Comparison of ENCODE assay signal across 14 cellular contexts in the genomic region with DNA sequence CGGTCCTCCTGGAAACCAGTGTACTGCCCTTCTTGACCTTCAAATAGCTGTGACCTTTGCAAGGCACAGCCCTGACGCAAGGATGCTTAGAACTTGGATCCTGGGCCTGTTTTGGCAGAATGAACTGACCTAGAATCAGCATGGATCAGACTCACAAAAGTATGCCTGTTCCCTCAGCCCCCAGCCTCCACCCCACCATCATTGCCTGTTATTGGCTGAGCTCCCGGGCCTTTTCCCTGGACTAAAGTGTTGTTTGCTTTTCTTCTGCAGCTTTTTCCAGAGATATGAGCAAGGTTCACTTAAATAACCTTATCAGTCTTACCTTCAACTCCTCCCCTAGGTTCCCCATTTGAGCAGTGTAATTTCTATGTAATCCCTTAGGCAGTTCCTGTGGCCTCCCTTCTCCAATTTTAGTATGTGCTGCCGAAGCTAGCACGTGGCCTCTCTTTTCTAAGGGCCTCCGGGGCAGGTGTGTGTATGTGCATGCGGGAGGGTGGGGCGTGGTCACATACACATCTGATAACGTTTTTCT.
DNase-seq lines count a peak whose midpoint lies in the region; ATAC-seq and TF ChIP-seq lines count a peak whose summit lies in the region.
"Had no signal": no experiment of that assay in that cellular context is flagged by ENCODE, and none has a peak within 500 bp of the region (broad histone marks: within the 10 kb centered on the region; RNA-seq: fewer than 3 reads in every experiment).

No MANE protein-coding gene starts in this region.

- WGBS in transverse colon (ENCODE audit: low coverage in 1 of 2), 2 donors = 28 to 43% methylated on average over 8 to 9 of the region's 9 CpGs

- H3K9me3 ChIP-seq in transverse colon = no peaks in the 10 kb centered on the region

- H3K27me3 Mint-ChIP-seq in neural crest cell (ENCODE audit: low read depth) = no peaks in the 10 kb centered on the region

- no peak overlapping the region for H3K4me3 ChIP-seq in transverse colon

- intact Hi-C loops in left colon (cut with DNase I, micrococcal nuclease) = no loop called here
- intact Hi-C loops in transverse colon (cut with DNase I; ENCODE audit: low total_unique reads) = no loop called here

- no peaks in the 10 kb centered on the region for H3K36me3 ChIP-seq in transverse colon

- no peak overlapping the region for H3K4me3 Mint-ChIP-seq in neural crest cell
- H3K4me3 Mint-ChIP-seq: CD8-positive, alpha-beta T cell had no signal

- H3K36me3 Mint-ChIP-seq in neural crest cell (ENCODE audit: low read depth) = no peaks in the 10 kb centered on the region
- H3K36me3 Mint-ChIP-seq: CD8-positive, alpha-beta T cell had no signal

- in situ Hi-C loops in transverse colon (cut with MboI; ENCODE audit: low pct_ligation_motif_present in 1 of 4, low pct_unique_long_range_greater_than_20kb in 1 of 4, low sequenced_read_pairs in 3 of 4) = no loop called here

- TF ChIP-seq POLR2A in transverse colon (IDR thresholded peaks at IDR 0.05) = no peak

- H3K4me1 ChIP-seq in transverse colon = peaks cover 0 to 5% (median 2%) of the 10 kb centered on the region in 4 donors

- DNase-seq in NCI-H226 = peak; percentile 61
- DNase-seq in left colon = peak in 1 of 2 donors; percentile 37
- DNase-seq in neural crest cell (ENCODE audit: low read depth, low spot score) = no peak
- DNase-seq in transverse colon = peak; percentile 19
- no peak for DNase-seq in stimulated activated CD8-positive, alpha-beta memory T cell treated with anti-CD3 and anti-CD28 coated beads, Interleukin-4, amount 100 ng/mL, for 48 hours
- no peak for DNase-seq in NCI-H1105 (lab: John Stamatoyannopoulos, UW)
- DNase-seq in activated CD4-positive, alpha-beta T cell treated with anti-CD3 and anti-CD28 coated beads for 48 hours = no peak
- DNase-seq: CD8-positive, alpha-beta T cell; H7; KBM-7; NCI-H446; NCI-H748 treated with DMSO at 0.1 percent for 48 hours; Right ventricle myocardium superior had no signal

- H3K4me1 Mint-ChIP-seq in neural crest cell = peaks cover 6% of the 10 kb centered on the region

- no peak for TF ChIP-seq EP300 in transverse colon (IDR thresholded peaks at IDR 0.05; ENCODE audit: low read depth)

- no peak for TF ChIP-seq CTCF in neural crest cell (conservative IDR thresholded peaks at IDR 0.05)
- no peak for TF ChIP-seq CTCF in transverse colon (IDR thresholded peaks at IDR 0.05)

- no peaks in the 10 kb centered on the region for H3K9me3 Mint-ChIP-seq in neural crest cell
- H3K9me3 Mint-ChIP-seq: CD8-positive, alpha-beta T cell had no signal

- peak overlapping the region; percentile 8 for H3K27ac Mint-ChIP-seq in neural crest cell (ENCODE audit: unreplicated experiment)
- H3K27ac Mint-ChIP-seq: CD8-positive, alpha-beta T cell had no signal

- peak; percentile 81 for ATAC-seq in left colon
- ATAC-seq: CD8-positive, alpha-beta T cell; Panc1 had no signal

- no peak overlapping the region for H3K27ac ChIP-seq in transverse colon

- no peaks in the 10 kb centered on the region for H3K27me3 ChIP-seq in transverse colon

Comparison
In these comparisons a context has a peak if more than half of its experiments do, and no peak if none do; other contexts are left out.
1. DNase-seq: peak in NCI-H226 (single experiment) and transverse colon (single experiment); none in neural crest cell (single experiment), stimulated activated CD8-positive, alpha-beta memory T cell treated with anti-CD3 and anti-CD28 coated beads, Interleukin-4, amount 100 ng/mL, for 48 hours (single experiment), NCI-H1105 (single experiment) and activated CD4-positive, alpha-beta T cell treated with anti-CD3 and anti-CD28 coated beads for 48 hours (single experiment).